9 cellular contexts compared by ENCODE assay signal in genomic region chr5:10552183-10553143, GRCh38. TPM values are rescaled to one million over a fixed set of nuclear protein-coding genes. Genes with fewer than 3 reads are reported as not detected.
DNase-seq lines count a peak whose midpoint lies in the region; ATAC-seq lines count a peak whose summit lies in the region.
"Had no signal": no experiment of that assay in that cellular context is flagged by ENCODE, and none has a peak within 500 bp of the region (broad histone marks: within the 10 kb centered on the region; RNA-seq: fewer than 3 reads in every experiment).

No MANE protein-coding gene starts in this region.

- WGBS in mesendoderm (ENCODE audit: extremely low coverage, insufficient coverage, low lambda C conversion rate): no CpG with 5 or more reads among the region's 14 CpGs

- H3K56ac ChIP-seq in mesendoderm (ENCODE audit: low read length): peak overlapping the region; percentile 29

- H3K79me2 ChIP-seq in mesendoderm (ENCODE audit: control insufficient read depth, insufficient read depth, low read length): no peaks in the 10 kb centered on the region

- peak overlapping the region; percentile 39 for H3K23ac ChIP-seq in mesendoderm (ENCODE audit: low read length)

- no peak overlapping the region for H3K9ac ChIP-seq in mesendoderm (ENCODE audit: low read length)

- H2BK120ac ChIP-seq in mesendoderm (ENCODE audit: low read depth, low read length): no peak overlapping the region

- H3K36me3 ChIP-seq in mesendoderm (ENCODE audit: control insufficient read depth, insufficient read depth, low read length): no peaks in the 10 kb centered on the region

- H3K27ac ChIP-seq in mesendoderm (ENCODE audit: low read depth, low read length): no peak overlapping the region

- peak overlapping the region; percentile 24 for H3K4ac ChIP-seq in mesendoderm (ENCODE audit: low read depth, low read length)

- peak; percentile 64 for ATAC-seq in GM18858 (IDR thresholded peaks at IDR 0.05; ENCODE audit: unreplicated experiment)
- ATAC-seq in HG02623 (IDR thresholded peaks at IDR 0.05; ENCODE audit: unreplicated experiment): peak; percentile 60

- no peak overlapping the region for H3K4me2 ChIP-seq in mesendoderm (ENCODE audit: low read length)

- peak overlapping the region; percentile 49 for H2AK5ac ChIP-seq in mesendoderm (ENCODE audit: low read length)

- no peaks in the 10 kb centered on the region for H3K27me3 ChIP-seq in mesendoderm (ENCODE audit: insufficient read depth, low read length, poor library complexity)

- no peak overlapping the region for H2BK15ac ChIP-seq in mesendoderm (replicated peaks; ENCODE audit: low read depth)

- H3K18ac ChIP-seq in mesendoderm (ENCODE audit: low read length): no peak overlapping the region

- H2BK5ac ChIP-seq in mesendoderm (ENCODE audit: low read length): peak overlapping the region; percentile 18

- H4K8ac ChIP-seq in mesendoderm (ENCODE audit: low read depth, low read length): no peak overlapping the region

- peak; percentile 35 for DNase-seq in RPMI8226
- DNase-seq in mesendoderm: no peak
- no peak for DNase-seq in NCI-H226
- no peak for DNase-seq in effector CD8-positive, alpha-beta T cell (lab: John Stamatoyannopoulos, UW)
- no peak for DNase-seq in hippocampal formation (lab: John Stamatoyannopoulos, UW)
- no peak for DNase-seq in central memory CD4-positive, alpha-beta T cell
- DNase-seq: activated CD8-positive, alpha-beta memory T cell treated with anti-CD3 and anti-CD28 coated beads, Interleukin-2, amount 50 U/mL, for 48 hours had no signal

- peaks cover 2% of the 10 kb centered on the region for H3K4me1 ChIP-seq in mesendoderm (ENCODE audit: control insufficient read depth, low read depth, low read length)

- H3K4me3 ChIP-seq in mesendoderm (ENCODE audit: low read length): no peak overlapping the region

- no peaks in the 10 kb centered on the region for H3K79me1 ChIP-seq in mesendoderm (ENCODE audit: low read length)

- no peak overlapping the region for H4K5ac ChIP-seq in mesendoderm (ENCODE audit: low read length)

RNA-seq across cellular contexts. Expression of gene ANKRD33B, which starts 11.4 kb away (rescaled TPM):
- 4.1 TPM for polyA plus RNA-seq in mesendoderm (2013, experiment 1 of 2)
- 4.1 TPM for polyA plus RNA-seq in mesendoderm (2013, experiment 2 of 2)
